ENCODE assay signal across 1 cellular context in genomic region chr1:112955678-112956502, GRCh38.
A peak's percentile ranks its signal among the peaks of the same experiment; 100 is the strongest.
TF ChIP-seq lines count a peak whose summit lies in the region.

Gene SLC16A1 (minus strand): TSS chr1:112956196. CDS start chr1:112929308, 26,888 bp downstream.

TF ChIP-seq in GM23338, 12 proteins besides CTCF, POLR2A, EP300 and RAD21:
- TF ChIP-seq REST (IDR thresholded peaks at IDR 0.05; ENCODE audit: unreplicated experiment): no peak
- TF ChIP-seq POLR2AphosphoS5 (IDR thresholded peaks at IDR 0.05; ENCODE audit: low read depth): peak; percentile 99
- TF ChIP-seq STAT1 (IDR thresholded peaks at IDR 0.05; ENCODE audit: unreplicated experiment): no peak
- TF ChIP-seq JUNB (IDR thresholded peaks at IDR 0.05; ENCODE audit: unreplicated experiment): no peak
- TF ChIP-seq EZH2phosphoT487 (IDR thresholded peaks at IDR 0.05; ENCODE audit: unreplicated experiment): no peak
- TF ChIP-seq CREB1 (CRISPR knock-in tag; IDR thresholded peaks at IDR 0.05; ENCODE audit: low read depth): 0 out of 2 replicates have a peak, but pooled peaks have one; percentile 10
- no peak for TF ChIP-seq ZNF331 (CRISPR knock-in tag; IDR thresholded peaks at IDR 0.05; ENCODE audit: low read depth)
- 0 out of 2 replicates have a peak, but pooled peaks have one; percentile 15 for TF ChIP-seq ETS1 (IDR thresholded peaks at IDR 0.05)
- no peak for TF ChIP-seq EZH2 (IDR thresholded peaks at IDR 0.05; ENCODE audit: low read depth, unreplicated experiment)
